In genomic region chr11:76166314-76166713, GRCh38 we compare ENCODE assay signal across 13 cellular contexts. TPM values are rescaled to one million over a fixed set of nuclear protein-coding genes. Genes with fewer than 3 reads are reported as not detected.
A peak's percentile ranks its signal among the peaks of the same experiment; 100 is the strongest.
DNase-seq lines count a peak whose midpoint lies in the region; ATAC-seq and TF ChIP-seq lines count a peak whose summit lies in the region.
"Had no signal": no experiment of that assay in that cellular context is flagged by ENCODE, and none has a peak within 500 bp of the region (broad histone marks: within the 10 kb centered on the region; RNA-seq: fewer than 3 reads in every experiment).

No MANE protein-coding gene starts in this region.

- ATAC-seq in Right ventricle myocardium inferior (no peak), heart right ventricle (no peak), body of pancreas (no peak)
- ATAC-seq in stimulated activated memory B cell treated with anti-CD40 and anti-IgM and Interleukin-4, amounts not matched to agents 10 μg/mL and 1 μg/mL and 100 μg/mL, for 72 hours = peak; percentile 74

- intact Hi-C loops in Right ventricle myocardium inferior (cut with DNase I) (no loop called here), heart right ventricle (cut with DNase I) (loop anchor here in 1 of 10 donors (10.0 kb wide), 1 partner anchor 372 kb away; no protein-coding TSS in a partner anchor), body of pancreas (cut with DNase I) (no loop called here)

- no peaks in the 10 kb centered on the region for H3K36me3 ChIP-seq in heart right ventricle
- no peaks in the 10 kb centered on the region for H3K36me3 ChIP-seq in H7 (replicated peaks; ENCODE audit: control insufficient read depth, insufficient read depth, low read length)
- no peaks in the 10 kb centered on the region for H3K36me3 ChIP-seq in NT2/D1 (ENCODE audit: insufficient read depth, insufficient read length, low read length)
- H3K36me3 ChIP-seq in body of pancreas (replicated peaks in 1 of 2; ENCODE audit: insufficient read depth in 1 of 2, low read depth in 2 of 2) = no peaks in the 10 kb centered on the region

- no peak for TF ChIP-seq CTCF in heart right ventricle (IDR thresholded peaks at IDR 0.05)
- TF ChIP-seq CTCF in body of pancreas (IDR thresholded peaks at IDR 0.05) = no peak
- no peak for TF ChIP-seq CTCF in osteocyte (IDR thresholded peaks at IDR 0.05)
- TF ChIP-seq CTCF in chondrocyte (IDR thresholded peaks at IDR 0.05) = no peak

- no peaks in the 10 kb centered on the region for H3K36me3 Mint-ChIP-seq in stimulated activated memory B cell treated with anti-CD40 and anti-IgM and Interleukin-4, amounts not matched to agents 10 μg/mL and 1 μg/mL and 100 μg/mL, for 72 hours
- H3K36me3 Mint-ChIP-seq in osteocyte (ENCODE audit: unreplicated experiment) (no peaks in the 10 kb centered on the region), chondrocyte (ENCODE audit: low read depth) (no peaks in the 10 kb centered on the region)
- H3K36me3 Mint-ChIP-seq: CD4-positive, CD25-positive, alpha-beta regulatory T cell had no signal

- no peak overlapping the region for H3K4me3 ChIP-seq in heart right ventricle
- H3K4me3 ChIP-seq in H7 (ENCODE audit: insufficient read depth, low read depth, low read length) = no peak overlapping the region
- no peak overlapping the region for H3K4me3 ChIP-seq in NT2/D1 (ENCODE audit: insufficient read length, low read depth)
- H3K4me3 ChIP-seq in body of pancreas = no peak overlapping the region
- H3K4me3 ChIP-seq: skin epidermis had no signal

- H3K9ac ChIP-seq in NT2/D1 (ENCODE audit: insufficient read length, low read depth) = no peak overlapping the region

- H3K4me1 ChIP-seq in heart right ventricle (peaks cover 0 to 19% (median 11%) of the 10 kb centered on the region in 9 donors), NT2/D1 (ENCODE audit: insufficient read depth, insufficient read length) (peaks cover 19% of the 10 kb centered on the region), body of pancreas (peaks cover 13% of the 10 kb centered on the region)

- H3K27me3 Mint-ChIP-seq in stimulated activated memory B cell treated with anti-CD40 and anti-IgM and Interleukin-4, amounts not matched to agents 10 μg/mL and 1 μg/mL and 100 μg/mL, for 72 hours = peaks cover 43% of the 10 kb centered on the region
- no peaks in the 10 kb centered on the region for H3K27me3 Mint-ChIP-seq in osteocyte (ENCODE audit: unreplicated experiment)
- H3K27me3 Mint-ChIP-seq in chondrocyte (ENCODE audit: low read depth) = no peaks in the 10 kb centered on the region
- H3K27me3 Mint-ChIP-seq: CD4-positive, CD25-positive, alpha-beta regulatory T cell had no signal

- peak overlapping the region; percentile 86 for H3K27ac Mint-ChIP-seq in stimulated activated memory B cell treated with anti-CD40 and anti-IgM and Interleukin-4, amounts not matched to agents 10 μg/mL and 1 μg/mL and 100 μg/mL, for 72 hours
- H3K27ac Mint-ChIP-seq in osteocyte (ENCODE audit: unreplicated experiment) = no peak overlapping the region
- no peak overlapping the region for H3K27ac Mint-ChIP-seq in chondrocyte (ENCODE audit: unreplicated experiment)
- H3K27ac Mint-ChIP-seq: CD4-positive, CD25-positive, alpha-beta regulatory T cell had no signal

- no peak overlapping the region for H3K27ac ChIP-seq in heart right ventricle
- no peak overlapping the region for H3K27ac ChIP-seq in body of pancreas
- H3K27ac ChIP-seq: skin epidermis had no signal

- H3K4me1 Mint-ChIP-seq in stimulated activated memory B cell treated with anti-CD40 and anti-IgM and Interleukin-4, amounts not matched to agents 10 μg/mL and 1 μg/mL and 100 μg/mL, for 72 hours = peaks cover 45% of the 10 kb centered on the region
- H3K4me1 Mint-ChIP-seq in osteocyte (ENCODE audit: unreplicated experiment) (peaks cover 19% of the 10 kb centered on the region), chondrocyte (ENCODE audit: low read depth) (peaks cover 19% of the 10 kb centered on the region)
- H3K4me1 Mint-ChIP-seq: CD4-positive, CD25-positive, alpha-beta regulatory T cell had no signal

- H3K4me3 Mint-ChIP-seq in stimulated activated memory B cell treated with anti-CD40 and anti-IgM and Interleukin-4, amounts not matched to agents 10 μg/mL and 1 μg/mL and 100 μg/mL, for 72 hours = no peak overlapping the region
- no peak overlapping the region for H3K4me3 Mint-ChIP-seq in osteocyte (ENCODE audit: unreplicated experiment)
- no peak overlapping the region for H3K4me3 Mint-ChIP-seq in chondrocyte (ENCODE audit: unreplicated experiment)

- TF ChIP-seq POLR2A in body of pancreas (IDR thresholded peaks at IDR 0.05) = no peak

- DNase-seq in Right ventricle myocardium inferior (ENCODE audit: missing footprints) = peak; percentile 37
- no peak for DNase-seq in heart right ventricle
- DNase-seq in H7 = peak; percentile 90
- peak; percentile 33 for DNase-seq in NT2/D1 (ENCODE audit: low read depth, low spot score)
- DNase-seq in body of pancreas = no peak
- DNase-seq in osteocyte (ENCODE audit: extremely low spot score, unreplicated experiment) = no peak
- no peak for DNase-seq in chondrocyte (ENCODE audit: low spot score)
- DNase-seq: activated gamma-delta T cell; effector CD8-positive, alpha-beta T cell; NCI-H748 treated with DMSO at 0.1 percent for 48 hours had no signal

- no peaks in the 10 kb centered on the region for H3K9me3 ChIP-seq in heart right ventricle
- H3K9me3 ChIP-seq in NT2/D1 (ENCODE audit: insufficient read depth, low read length) = no peaks in the 10 kb centered on the region
- no peaks in the 10 kb centered on the region for H3K9me3 ChIP-seq in body of pancreas

- peaks cover 3% of the 10 kb centered on the region for H3K9me3 Mint-ChIP-seq in stimulated activated memory B cell treated with anti-CD40 and anti-IgM and Interleukin-4, amounts not matched to agents 10 μg/mL and 1 μg/mL and 100 μg/mL, for 72 hours
- H3K9me3 Mint-ChIP-seq in osteocyte (ENCODE audit: unreplicated experiment) (no peaks in the 10 kb centered on the region), chondrocyte (ENCODE audit: low read depth) (no peaks in the 10 kb centered on the region)
- H3K9me3 Mint-ChIP-seq: CD4-positive, CD25-positive, alpha-beta regulatory T cell had no signal

- 82 to 84% methylated on average over 6 of the region's 6 CpGs for WGBS in heart right ventricle, 2 donors
- WGBS in body of pancreas, 2 donors = 86 to 94% methylated on average over 6 of the region's 6 CpGs

- H3K27me3 ChIP-seq in heart right ventricle (no peaks in the 10 kb centered on the region), H7 (ENCODE audit: control insufficient read depth, insufficient read depth, low read length) (peaks cover 9% of the 10 kb centered on the region; the same call in 1 of the 2 replicates), NT2/D1 (ENCODE audit: insufficient read depth, insufficient read length) (peaks cover 41% of the 10 kb centered on the region), body of pancreas (no peaks in the 10 kb centered on the region)

RNA-seq across cellular contexts. Expression of gene WNT11, which starts 40.0 kb away (rescaled TPM):
- 18.2 TPM for total RNA-seq in Right ventricle myocardium inferior
- 10 to 100 TPM in 1 of 10 donors, 1 to 10 TPM in 9; 5.1 to 12.0 (median 8.1) TPM for total RNA-seq in heart right ventricle
- 1 to 10 TPM; 5.3 to 6.7 TPM for polyA plus RNA-seq in heart right ventricle
- total RNA-seq in H7 (2014; rRNA removed; shearing (Covaris generic)) = 1.0 and 1.2 TPM in 2 replicates
- 10 to 100 TPM in 1 of 2 donors, 1 to 10 TPM in 1; 4.2 to 23.4 TPM for total RNA-seq in body of pancreas
- 3.2 and 4.1 TPM in 2 replicates for total RNA-seq in osteocyte
- 20.7 to 69.4 TPM (median 24.5 TPM) in 3 replicates for total RNA-seq in chondrocyte
- total RNA-seq: CD4-positive, CD25-positive, alpha-beta regulatory T cell had no signal

Comparison
In these comparisons a context has a peak if more than half of its experiments do, and no peak if none do; other contexts are left out.
1. DNase-seq: peak in Right ventricle myocardium inferior (single experiment), H7 (single experiment) and NT2/D1 (single experiment); none in heart right ventricle (0 of 2), body of pancreas (0 of 4), osteocyte (single experiment) and chondrocyte (single experiment).